ENCODE assay signal across 1 cellular context in genomic region chr1:1055841-1056736, GRCh38.
TF ChIP-seq lines count a peak whose summit lies in the region.

No MANE protein-coding gene starts in this region.

TF ChIP-seq in WTC11, 78 proteins besides CTCF, POLR2A, EP300 and RAD21 (continued from another document):
- no peak for TF ChIP-seq FOXP4 (CRISPR knock-in tag; IDR thresholded peaks at IDR 0.05)
- TF ChIP-seq E2F1 (CRISPR knock-in tag; IDR thresholded peaks at IDR 0.05): no peak
- TF ChIP-seq ZNF219 (CRISPR knock-in tag; IDR thresholded peaks at IDR 0.05; ENCODE audit: borderline replicate concordance): no peak
- no peak for TF ChIP-seq NR3C1 (CRISPR knock-in tag; conservative IDR thresholded peaks at IDR 0.05; ENCODE audit: low read depth)
- TF ChIP-seq HMGXB4 (CRISPR knock-in tag; IDR thresholded peaks at IDR 0.05): no peak
- no peak for TF ChIP-seq SMAD3 (CRISPR knock-in tag; IDR thresholded peaks at IDR 0.05; ENCODE audit: borderline replicate concordance)
- TF ChIP-seq IRF2 (CRISPR knock-in tag; IDR thresholded peaks at IDR 0.05; ENCODE audit: borderline replicate concordance, low read depth): no peak
- TF ChIP-seq CDX4 (CRISPR knock-in tag; IDR thresholded peaks at IDR 0.05; ENCODE audit: borderline replicate concordance): no peak
- TF ChIP-seq ATF6 (CRISPR knock-in tag; IDR thresholded peaks at IDR 0.05): no peak
